In the genomic region with DNA sequence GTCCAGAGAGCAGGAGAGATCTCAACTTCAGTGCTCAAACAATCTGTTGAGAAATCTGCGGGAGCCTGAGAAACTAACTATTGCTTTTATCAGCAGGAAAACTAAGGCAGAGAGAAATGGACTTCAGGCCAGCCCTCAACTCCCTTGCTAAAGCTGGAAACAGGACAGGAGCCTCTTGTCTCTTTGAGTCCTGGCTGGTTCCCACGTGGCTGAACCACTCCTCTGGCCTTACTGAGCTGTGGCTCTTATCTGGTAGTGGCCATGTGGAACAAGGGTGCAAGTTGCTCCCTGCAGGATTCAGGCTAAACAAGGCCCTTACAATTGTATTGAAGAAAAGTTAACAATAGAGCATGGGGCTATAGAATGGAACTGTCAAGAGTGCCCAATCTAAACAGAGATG, we compare ENCODE assay signal across 24 cellular contexts.
DNase-seq lines count a peak whose midpoint lies in the region; ATAC-seq and TF ChIP-seq lines count a peak whose summit lies in the region.
"Had no signal": no experiment of that assay in that cellular context is flagged by ENCODE, and none has a peak within 500 bp of the region (broad histone marks: within the 10 kb centered on the region; RNA-seq: fewer than 3 reads in every experiment).

No MANE protein-coding gene starts in this region.

- 47 to 73% (median 52%) methylated on average over 2 of the region's 2 CpGs for WGBS in heart left ventricle, 4 donors
- 56 to 61% methylated on average over 2 of the region's 2 CpGs for WGBS in tibial nerve, 2 donors

- TF ChIP-seq POLR2A in heart left ventricle (IDR thresholded peaks at IDR 0.05) (no peak), tibial nerve (IDR thresholded peaks at IDR 0.05) (no peak)

- POLR2A ChIA-PET in activated CD4-positive, alpha-beta memory T cell treated with anti-CD3 and anti-CD28 coated beads for 36 hours (lab: Charles Lee) = no interaction called here
- POLR2A ChIA-PET in activated CD4-positive, alpha-beta memory T cell treated with anti-CD3 and anti-CD28 coated beads, Interleukin-2, amount 10 ng/mL, durations not matched to agents 7 days and 5 days (lab: Charles Lee) = no interaction called here

- H3K9me3 ChIP-seq in heart left ventricle (peaks cover 0 to 3% (median 0%) of the 10 kb centered on the region in 12 donors), right atrium auricular region (no peaks in the 10 kb centered on the region), tibial nerve (no peaks in the 10 kb centered on the region)
- H3K9me3 ChIP-seq: gastroesophageal sphincter had no signal

- peaks cover 55% of the 10 kb centered on the region for H3K4me1 Mint-ChIP-seq in activated CD4-positive, alpha-beta memory T cell treated with anti-CD3 and anti-CD28 coated beads for 36 hours (ENCODE audit: low read depth)
- H3K4me1 Mint-ChIP-seq in activated CD4-positive, alpha-beta memory T cell treated with anti-CD3 and anti-CD28 coated beads, Interleukin-2, amount 10 ng/mL, durations not matched to agents 7 days and 5 days = peaks cover 36% of the 10 kb centered on the region

- DNase-seq in activated CD4-positive, alpha-beta memory T cell treated with anti-CD3 and anti-CD28 coated beads for 36 hours = no peak
- DNase-seq in activated CD4-positive, alpha-beta memory T cell treated with anti-CD3 and anti-CD28 coated beads, Interleukin-2, amount 10 ng/mL, durations not matched to agents 7 days and 5 days = no peak
- peak in 1 of 5 donors; percentile 55 for DNase-seq in heart left ventricle
- no peak for DNase-seq in right atrium auricular region (ENCODE audit: low spot score)
- peak; percentile 37 for DNase-seq in mesenteric fat pad (ENCODE audit: low spot score)
- no peak for DNase-seq in iPS-NIHi7 (ENCODE audit: extremely low spot score)
- no peak for DNase-seq in tibial nerve (ENCODE audit: low spot score in 2 of 2)
- DNase-seq: activated CD4-positive, alpha-beta T cell treated with anti-CD3 and anti-CD28 coated beads, Interleukin-2, amount 50 U/mL, for 4 hours; amniotic stem cell; CD4-positive, CD25-positive, alpha-beta regulatory T cell; hypothalamus; KBM-7; NCI-H1105; NCI-H2029; NCI-H526; stimulated activated CD4-positive, alpha-beta T cell treated with anti-CD3 and anti-CD28 coated beads, Interleukin-2, amount 100 ng/mL, for 24 hours; substantia nigra; T1000 had no signal

- H3K27me3 ChIP-seq in heart left ventricle = peaks cover 0 to 27% (median 0%) of the 10 kb centered on the region in 9 donors
- no peaks in the 10 kb centered on the region for H3K27me3 ChIP-seq in right atrium auricular region
- H3K27me3 ChIP-seq in tibial nerve = peaks cover 0 to 46% of the 10 kb centered on the region in 2 donors

- H3K4me1 ChIP-seq in heart left ventricle (peaks cover 0 to 29% (median 17%) of the 10 kb centered on the region in 12 donors), right atrium auricular region (peaks cover 0 to 12% of the 10 kb centered on the region in 2 donors), tibial nerve (peaks cover 0 to 8% (median 7%) of the 10 kb centered on the region in 4 donors)

- H3K27ac Mint-ChIP-seq in activated CD4-positive, alpha-beta memory T cell treated with anti-CD3 and anti-CD28 coated beads for 36 hours = peak overlapping the region; percentile 52
- H3K27ac Mint-ChIP-seq in activated CD4-positive, alpha-beta memory T cell treated with anti-CD3 and anti-CD28 coated beads, Interleukin-2, amount 10 ng/mL, durations not matched to agents 7 days and 5 days = no peak overlapping the region

- H3K36me3 ChIP-seq in heart left ventricle = no peaks in the 10 kb centered on the region
- H3K36me3 ChIP-seq in right atrium auricular region = no peaks in the 10 kb centered on the region
- no peaks in the 10 kb centered on the region for H3K36me3 ChIP-seq in tibial nerve
- H3K36me3 ChIP-seq: brain microvascular endothelial cell, gastroesophageal sphincter had no signal

- no peak overlapping the region for H3K4me3 Mint-ChIP-seq in activated CD4-positive, alpha-beta memory T cell treated with anti-CD3 and anti-CD28 coated beads for 36 hours
- no peak overlapping the region for H3K4me3 Mint-ChIP-seq in activated CD4-positive, alpha-beta memory T cell treated with anti-CD3 and anti-CD28 coated beads, Interleukin-2, amount 10 ng/mL, durations not matched to agents 7 days and 5 days
- H3K4me3 Mint-ChIP-seq: natural killer cell treated with Interleukin-12 subunit alpha and Interleukin-12 subunit beta and Interleukin-15 and Interleukin-18, amount 100 ng/mL, for 72 hours had no signal

- H3K4me3 ChIP-seq in heart left ventricle (no peak overlapping the region), right atrium auricular region (no peak overlapping the region), tibial nerve (no peak overlapping the region)
- H3K4me3 ChIP-seq: gastroesophageal sphincter had no signal

- TF ChIP-seq CTCF in heart left ventricle (IDR thresholded peaks at IDR 0.05) = no peak
- no peak for TF ChIP-seq CTCF in right atrium auricular region (IDR thresholded peaks at IDR 0.05)
- TF ChIP-seq CTCF in tibial nerve (IDR thresholded peaks at IDR 0.05) = no peak

- no peaks in the 10 kb centered on the region for H3K27me3 Mint-ChIP-seq in activated CD4-positive, alpha-beta memory T cell treated with anti-CD3 and anti-CD28 coated beads for 36 hours
- H3K27me3 Mint-ChIP-seq in activated CD4-positive, alpha-beta memory T cell treated with anti-CD3 and anti-CD28 coated beads, Interleukin-2, amount 10 ng/mL, durations not matched to agents 7 days and 5 days = peaks cover 36% of the 10 kb centered on the region

- intact Hi-C loops in activated CD4-positive, alpha-beta memory T cell treated with anti-CD3 and anti-CD28 coated beads for 36 hours (cut with micrococcal nuclease) = loop anchor here (5.0 kb wide), 1 partner anchor 260 kb away; no protein-coding TSS in a partner anchor
- intact Hi-C loops in heart left ventricle (cut with DNase I) = loop anchor here in 6 of 10 donors (5.0 to 10.0 kb wide), 6 partner anchors 85 to 200 kb away; partner anchors contain the start of genes CHRNB2 (in 1 of the 6), KCNN3 (in 1 of the 6) and UBE2Q1 (in 1 of the 6)

- CTCF ChIA-PET in activated CD4-positive, alpha-beta memory T cell treated with anti-CD3 and anti-CD28 coated beads for 36 hours (lab: Charles Lee) = interaction anchor here (1.0 kb wide), 1 partner anchor 288 kb away, joined by 3 read pairs; no protein-coding TSS in a partner anchor
- CTCF ChIA-PET in activated CD4-positive, alpha-beta memory T cell treated with anti-CD3 and anti-CD28 coated beads, Interleukin-2, amount 10 ng/mL, durations not matched to agents 7 days and 5 days (lab: Charles Lee) = no interaction called here

- H3K36me3 Mint-ChIP-seq in activated CD4-positive, alpha-beta memory T cell treated with anti-CD3 and anti-CD28 coated beads for 36 hours = no peaks in the 10 kb centered on the region
- no peaks in the 10 kb centered on the region for H3K36me3 Mint-ChIP-seq in activated CD4-positive, alpha-beta memory T cell treated with anti-CD3 and anti-CD28 coated beads, Interleukin-2, amount 10 ng/mL, durations not matched to agents 7 days and 5 days (ENCODE audit: low read depth)
- H3K36me3 Mint-ChIP-seq: CD4-positive, CD25-positive, alpha-beta regulatory T cell; natural killer cell treated with Interleukin-12 subunit alpha and Interleukin-12 subunit beta and Interleukin-15 and Interleukin-18, amount 100 ng/mL, for 72 hours had no signal

- ATAC-seq in heart left ventricle (peak in 3 of 4 donors; percentile 35 to 76 (median 52)), GM19395 (IDR thresholded peaks at IDR 0.05; ENCODE audit: unreplicated experiment) (no peak)
- ATAC-seq: gastroesophageal sphincter; HCT116; natural killer cell treated with Interleukin-12 subunit alpha and Interleukin-12 subunit beta and Interleukin-15 and Interleukin-18, amount 100 ng/mL, for 72 hours; Panc1 had no signal

- H3K9me3 Mint-ChIP-seq in activated CD4-positive, alpha-beta memory T cell treated with anti-CD3 and anti-CD28 coated beads for 36 hours = no peaks in the 10 kb centered on the region
- H3K9me3 Mint-ChIP-seq in activated CD4-positive, alpha-beta memory T cell treated with anti-CD3 and anti-CD28 coated beads, Interleukin-2, amount 10 ng/mL, durations not matched to agents 7 days and 5 days = no peaks in the 10 kb centered on the region
- H3K9me3 Mint-ChIP-seq: CD4-positive, CD25-positive, alpha-beta regulatory T cell; natural killer cell treated with Interleukin-12 subunit alpha and Interleukin-12 subunit beta and Interleukin-15 and Interleukin-18, amount 100 ng/mL, for 72 hours had no signal

- H3K27ac ChIP-seq in heart left ventricle (no peak overlapping the region), right atrium auricular region (no peak overlapping the region), tibial nerve (no peak overlapping the region)
- H3K27ac ChIP-seq: brain microvascular endothelial cell, gastroesophageal sphincter had no signal

- no peak for TF ChIP-seq EP300 in tibial nerve (IDR thresholded peaks at IDR 0.05)
